In genomic region chr7:40122940-40123254, GRCh38 we compare ENCODE assay signal across 29 cellular contexts.
"Had no signal": no experiment of that assay in that cellular context is flagged by ENCODE, and none has a peak within 500 bp of the region (broad histone marks: within the 10 kb centered on the region; RNA-seq: fewer than 3 reads in every experiment).

No MANE protein-coding gene starts in this region.

- DNase-seq: stimulated activated CD4-positive, alpha-beta T cell treated with anti-CD3 and anti-CD28 coated beads, Interleukin-2, amount 100 ng/mL, for 48 hours; stimulated activated CD4-positive, alpha-beta T cell treated with anti-CD3 and anti-CD28 coated beads, Interleukin-4, amount 100 ng/mL, for 1 hour; stimulated activated CD4-positive, alpha-beta T cell treated with anti-CD3 and anti-CD28 coated beads, Interleukin-4, amount 100 ng/mL, for 24 hours; stimulated activated CD4-positive, alpha-beta T cell treated with anti-CD3 and anti-CD28 coated beads, Interleukin-4, amount 100 ng/mL, for 4 hours; stimulated activated CD8-positive, alpha-beta memory T cell treated with anti-CD3 and anti-CD28 coated beads, Interleukin-4, amount 100 ng/mL, for 48 hours; stimulated activated naive B cell treated with anti-CD40 and anti-IgM and Interleukin-4, amounts not matched to agents 10 μg/mL and 1 μg/mL and 100 μg/mL, for 72 hours; stimulated activated naive CD4-positive, alpha-beta T cell; stimulated activated naive CD4-positive, alpha-beta T cell treated with Interleukin-2 at 50 U/mL for 16 hours; stimulated activated naive CD8-positive, alpha-beta T cell treated with anti-CD3 and anti-CD28 coated beads, Interleukin-15, amount 100 ng/mL, for 72 hours; stimulated activated naive CD8-positive, alpha-beta T cell treated with anti-CD3 and anti-CD28 coated beads, Interleukin-15, Interleukin-2, amounts not matched to agents 100 U/mL and 50 U/mL, for 24 hours; stomach; substantia nigra; testis; thyroid gland; tibial artery; transverse colon; trophoblast cell; upper lobe of left lung; upper lobe of right lung; uterus had no signal

- H3K4me1 ChIP-seq: suprapubic skin, testis, thyroid gland, tibial nerve, transverse colon, upper lobe of left lung, upper lobe of right lung, uterus, vagina had no signal

- H3K27me3 ChIP-seq: stomach, suprapubic skin, testis, thyroid gland, tibial artery, tibial nerve, transverse colon, upper lobe of left lung, upper lobe of right lung, uterus, vagina had no signal

- H3K4me3 ChIP-seq: stomach, suprapubic skin, testis, thoracic aorta, thyroid gland, tibial artery, tibial nerve, transverse colon, upper lobe of left lung, upper lobe of right lung, uterus, vagina had no signal

- H3K27ac Mint-ChIP-seq: stimulated activated effector memory CD8-positive, alpha-beta T cell treated with anti-CD3 and anti-CD28 coated beads, Interleukin-12 subunit alpha, Interleukin-12 subunit beta, amount 100 ng/mL, for 72 hours; stimulated activated memory B cell treated with anti-CD40 and anti-IgM and Interleukin-4, amounts not matched to agents 10 μg/mL and 1 μg/mL and 100 μg/mL, for 72 hours; stimulated activated naive B cell treated with anti-CD40 and anti-IgM and Interleukin-4, amounts not matched to agents 10 μg/mL and 1 μg/mL and 100 μg/mL, for 72 hours; stimulated activated naive CD8-positive, alpha-beta T cell treated with anti-CD3 and anti-CD28 coated beads, Interleukin-15, amount 100 ng/mL, for 72 hours; stimulated activated naive CD8-positive, alpha-beta T cell treated with anti-CD3 and anti-CD28 coated beads, Interleukin-15, Interleukin-2, amounts not matched to agents 100 ng/mL and 50 ng/mL, for 24 hours; type B pancreatic cell had no signal

- H3K27me3 Mint-ChIP-seq: stimulated activated memory B cell treated with anti-CD40 and anti-IgM and Interleukin-4, amounts not matched to agents 10 μg/mL and 1 μg/mL and 100 μg/mL, for 72 hours; stimulated activated naive B cell treated with anti-CD40 and anti-IgM and Interleukin-4, amounts not matched to agents 10 μg/mL and 1 μg/mL and 100 μg/mL, for 72 hours; stimulated activated naive CD8-positive, alpha-beta T cell treated with anti-CD3 and anti-CD28 coated beads, Interleukin-15, amount 100 ng/mL, for 72 hours; stimulated activated naive CD8-positive, alpha-beta T cell treated with anti-CD3 and anti-CD28 coated beads, Interleukin-15, Interleukin-2, amounts not matched to agents 100 ng/mL and 50 ng/mL, for 24 hours; type B pancreatic cell had no signal

- FAIRE-seq: urothelium cell line had no signal

- H3K36me3 ChIP-seq: stomach, suprapubic skin, thoracic aorta, thyroid gland, tibial artery, transverse colon, upper lobe of left lung, uterus, vagina had no signal

- ATAC-seq: stimulated activated effector memory CD8-positive, alpha-beta T cell treated with anti-CD3 and anti-CD28 coated beads, Interleukin-12 subunit alpha, Interleukin-12 subunit beta, amount 100 ng/mL, for 72 hours; stimulated activated memory B cell treated with anti-CD40 and anti-IgM and Interleukin-4, amounts not matched to agents 10 μg/mL and 1 μg/mL and 100 μg/mL, for 72 hours; stimulated activated naive B cell treated with anti-CD40 and anti-IgM and Interleukin-4, amounts not matched to agents 10 μg/mL and 1 μg/mL and 100 μg/mL, for 72 hours; stimulated activated naive CD8-positive, alpha-beta T cell treated with anti-CD3 and anti-CD28 coated beads, Interleukin-15, amount 100 ng/mL, for 72 hours; stimulated activated naive CD8-positive, alpha-beta T cell treated with anti-CD3 and anti-CD28 coated beads, Interleukin-15, Interleukin-2, amounts not matched to agents 100 U/mL and 50 U/mL, for 24 hours; upper lobe of right lung had no signal

- H3K9me3 ChIP-seq: stomach, suprapubic skin, testis, thoracic aorta, thyroid gland, tibial artery, tibial nerve, transverse colon, upper lobe of left lung, upper lobe of right lung, uterus, vagina had no signal

- H3K9me3 Mint-ChIP-seq: stimulated activated effector memory CD8-positive, alpha-beta T cell treated with anti-CD3 and anti-CD28 coated beads, Interleukin-12 subunit alpha, Interleukin-12 subunit beta, amount 100 ng/mL, for 72 hours; stimulated activated memory B cell treated with anti-CD40 and anti-IgM and Interleukin-4, amounts not matched to agents 10 μg/mL and 1 μg/mL and 100 μg/mL, for 72 hours; stimulated activated naive B cell treated with anti-CD40 and anti-IgM and Interleukin-4, amounts not matched to agents 10 μg/mL and 1 μg/mL and 100 μg/mL, for 72 hours; stimulated activated naive CD8-positive, alpha-beta T cell treated with anti-CD3 and anti-CD28 coated beads, Interleukin-15, amount 100 ng/mL, for 72 hours; stimulated activated naive CD8-positive, alpha-beta T cell treated with anti-CD3 and anti-CD28 coated beads, Interleukin-15, Interleukin-2, amounts not matched to agents 100 ng/mL and 50 ng/mL, for 24 hours; type B pancreatic cell had no signal

- H3K4me3 Mint-ChIP-seq: stimulated activated effector memory CD8-positive, alpha-beta T cell treated with anti-CD3 and anti-CD28 coated beads, Interleukin-12 subunit alpha, Interleukin-12 subunit beta, amount 100 ng/mL, for 72 hours; stimulated activated memory B cell treated with anti-CD40 and anti-IgM and Interleukin-4, amounts not matched to agents 10 μg/mL and 1 μg/mL and 100 μg/mL, for 72 hours; stimulated activated naive B cell treated with anti-CD40 and anti-IgM and Interleukin-4, amounts not matched to agents 10 μg/mL and 1 μg/mL and 100 μg/mL, for 72 hours; stimulated activated naive CD8-positive, alpha-beta T cell treated with anti-CD3 and anti-CD28 coated beads, Interleukin-15, amount 100 ng/mL, for 72 hours; stimulated activated naive CD8-positive, alpha-beta T cell treated with anti-CD3 and anti-CD28 coated beads, Interleukin-15, Interleukin-2, amounts not matched to agents 100 ng/mL and 50 ng/mL, for 24 hours; type B pancreatic cell had no signal

- H3K4me1 Mint-ChIP-seq: stimulated activated effector memory CD8-positive, alpha-beta T cell treated with anti-CD3 and anti-CD28 coated beads, Interleukin-12 subunit alpha, Interleukin-12 subunit beta, amount 100 ng/mL, for 72 hours; stimulated activated naive CD8-positive, alpha-beta T cell treated with anti-CD3 and anti-CD28 coated beads, Interleukin-15, amount 100 ng/mL, for 72 hours had no signal

- H3K36me3 Mint-ChIP-seq: stimulated activated effector memory CD8-positive, alpha-beta T cell treated with anti-CD3 and anti-CD28 coated beads, Interleukin-12 subunit alpha, Interleukin-12 subunit beta, amount 100 ng/mL, for 72 hours had no signal

- H3K27ac ChIP-seq: stomach, suprapubic skin, testis, thoracic aorta, thyroid gland, tibial artery, tibial nerve, transverse colon, upper lobe of left lung, upper lobe of right lung, uterus, vagina had no signal
